In the genomic region with DNA sequence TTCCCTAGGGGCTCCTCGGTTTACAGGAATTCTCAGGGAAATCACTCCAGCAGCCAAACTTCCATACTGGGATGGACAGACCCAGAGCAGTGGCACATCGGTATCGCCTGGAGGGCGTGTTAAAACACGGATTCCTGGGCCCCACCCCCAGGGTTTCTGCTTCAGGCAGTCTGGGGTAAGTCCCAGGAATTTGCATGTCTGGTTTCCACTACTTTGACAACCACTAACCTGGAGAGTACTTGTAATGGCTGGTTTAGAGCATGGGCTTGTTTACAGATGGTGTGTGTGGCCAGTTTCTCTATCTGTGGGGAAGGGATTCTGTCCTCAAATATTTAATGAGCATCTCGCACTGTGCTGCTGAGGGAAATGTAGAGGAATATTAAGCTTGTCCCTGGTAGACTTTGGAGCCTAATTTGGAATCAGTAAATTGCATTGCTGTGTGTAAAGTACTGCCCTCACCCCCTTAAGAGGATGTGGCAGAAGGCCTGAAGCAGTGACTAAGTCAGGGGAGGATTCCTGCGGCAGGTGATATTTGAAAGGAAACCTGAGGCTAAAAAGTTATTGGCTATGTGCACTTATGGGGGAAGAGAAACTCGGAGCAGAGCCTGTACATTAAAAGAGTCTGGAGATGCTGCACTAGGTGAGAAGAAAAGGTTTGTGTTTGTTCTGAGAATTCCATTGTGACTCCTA, we compare ENCODE assay signal across 1 cellular context.
TF ChIP-seq lines count a peak whose summit lies in the region.

No MANE protein-coding gene starts in this region.

TF ChIP-seq in GM12878, 131 proteins besides CTCF, POLR2A, EP300 and RAD21 (continued from another document):
- TF ChIP-seq, protein P1, sequence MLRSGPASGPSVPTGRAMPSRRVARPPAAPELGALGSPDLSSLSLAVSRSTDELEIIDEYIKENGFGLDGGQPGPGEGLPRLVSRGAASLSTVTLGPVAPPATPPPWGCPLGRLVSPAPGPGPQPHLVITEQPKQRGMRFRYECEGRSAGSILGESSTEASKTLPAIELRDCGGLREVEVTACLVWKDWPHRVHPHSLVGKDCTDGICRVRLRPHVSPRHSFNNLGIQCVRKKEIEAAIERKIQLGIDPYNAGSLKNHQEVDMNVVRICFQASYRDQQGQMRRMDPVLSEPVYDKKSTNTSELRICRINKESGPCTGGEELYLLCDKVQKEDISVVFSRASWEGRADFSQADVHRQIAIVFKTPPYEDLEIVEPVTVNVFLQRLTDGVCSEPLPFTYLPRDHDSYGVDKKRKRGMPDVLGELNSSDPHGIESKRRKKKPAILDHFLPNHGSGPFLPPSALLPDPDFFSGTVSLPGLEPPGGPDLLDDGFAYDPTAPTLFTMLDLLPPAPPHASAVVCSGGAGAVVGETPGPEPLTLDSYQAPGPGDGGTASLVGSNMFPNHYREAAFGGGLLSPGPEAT (IDR thresholded peaks at IDR 0.05; ENCODE audit: low read depth): peak; percentile 53; the same call in 1 of the 2 replicates
- TF ChIP-seq ATF7 (IDR thresholded peaks at IDR 0.05; ENCODE audit: low read depth) (no peak), EGR1 (IDR thresholded peaks at IDR 0.05; ENCODE audit: borderline replicate concordance in 1 of 2, low read depth in 2 of 2, low read length in 2 of 2) (no peak), CBX3 (IDR thresholded peaks at IDR 0.05; ENCODE audit: borderline replicate concordance, low read depth) (no peak), PML (IDR thresholded peaks at IDR 0.05; ENCODE audit: low read length) (no peak), NBN (IDR thresholded peaks at IDR 0.05) (no peak), SUPT20H (IDR thresholded peaks at IDR 0.05; ENCODE audit: borderline replicate concordance, control insufficient read depth, low read depth, low read length) (no peak), YBX1 (IDR thresholded peaks at IDR 0.05) (no peak), RELA (IDR thresholded peaks at IDR 0.05; ENCODE audit: borderline replicate concordance, partially characterized antibody) (no peak), POU2F2 (IDR thresholded peaks at IDR 0.05; ENCODE audit: borderline replicate concordance, low read depth, low read length) (peak; percentile 97), TBL1XR1 (IDR thresholded peaks at IDR 0.05; ENCODE audit: low read depth, low read length) (peak; percentile 27; the same call in 1 of the 2 replicates), SIX5 (IDR thresholded peaks at IDR 0.05; ENCODE audit: low read depth, low read length, severe bottlenecking) (no peak), CEBPB (IDR thresholded peaks at IDR 0.05; ENCODE audit: borderline replicate concordance in 1 of 2, low read depth in 2 of 2, low read length in 2 of 2) (no peak), FOXM1 (IDR thresholded peaks at IDR 0.05; ENCODE audit: low read depth, low read length) (no peak), SP1 (IDR thresholded peaks at IDR 0.05; ENCODE audit: low read depth, low read length) (no peak), DPF2 (IDR thresholded peaks at IDR 0.05) (no peak), ZNF24 (IDR thresholded peaks at IDR 0.05) (no peak), SMARCA5 (IDR thresholded peaks at IDR 0.05) (no peak)
- TF ChIP-seq, protein P2, sequence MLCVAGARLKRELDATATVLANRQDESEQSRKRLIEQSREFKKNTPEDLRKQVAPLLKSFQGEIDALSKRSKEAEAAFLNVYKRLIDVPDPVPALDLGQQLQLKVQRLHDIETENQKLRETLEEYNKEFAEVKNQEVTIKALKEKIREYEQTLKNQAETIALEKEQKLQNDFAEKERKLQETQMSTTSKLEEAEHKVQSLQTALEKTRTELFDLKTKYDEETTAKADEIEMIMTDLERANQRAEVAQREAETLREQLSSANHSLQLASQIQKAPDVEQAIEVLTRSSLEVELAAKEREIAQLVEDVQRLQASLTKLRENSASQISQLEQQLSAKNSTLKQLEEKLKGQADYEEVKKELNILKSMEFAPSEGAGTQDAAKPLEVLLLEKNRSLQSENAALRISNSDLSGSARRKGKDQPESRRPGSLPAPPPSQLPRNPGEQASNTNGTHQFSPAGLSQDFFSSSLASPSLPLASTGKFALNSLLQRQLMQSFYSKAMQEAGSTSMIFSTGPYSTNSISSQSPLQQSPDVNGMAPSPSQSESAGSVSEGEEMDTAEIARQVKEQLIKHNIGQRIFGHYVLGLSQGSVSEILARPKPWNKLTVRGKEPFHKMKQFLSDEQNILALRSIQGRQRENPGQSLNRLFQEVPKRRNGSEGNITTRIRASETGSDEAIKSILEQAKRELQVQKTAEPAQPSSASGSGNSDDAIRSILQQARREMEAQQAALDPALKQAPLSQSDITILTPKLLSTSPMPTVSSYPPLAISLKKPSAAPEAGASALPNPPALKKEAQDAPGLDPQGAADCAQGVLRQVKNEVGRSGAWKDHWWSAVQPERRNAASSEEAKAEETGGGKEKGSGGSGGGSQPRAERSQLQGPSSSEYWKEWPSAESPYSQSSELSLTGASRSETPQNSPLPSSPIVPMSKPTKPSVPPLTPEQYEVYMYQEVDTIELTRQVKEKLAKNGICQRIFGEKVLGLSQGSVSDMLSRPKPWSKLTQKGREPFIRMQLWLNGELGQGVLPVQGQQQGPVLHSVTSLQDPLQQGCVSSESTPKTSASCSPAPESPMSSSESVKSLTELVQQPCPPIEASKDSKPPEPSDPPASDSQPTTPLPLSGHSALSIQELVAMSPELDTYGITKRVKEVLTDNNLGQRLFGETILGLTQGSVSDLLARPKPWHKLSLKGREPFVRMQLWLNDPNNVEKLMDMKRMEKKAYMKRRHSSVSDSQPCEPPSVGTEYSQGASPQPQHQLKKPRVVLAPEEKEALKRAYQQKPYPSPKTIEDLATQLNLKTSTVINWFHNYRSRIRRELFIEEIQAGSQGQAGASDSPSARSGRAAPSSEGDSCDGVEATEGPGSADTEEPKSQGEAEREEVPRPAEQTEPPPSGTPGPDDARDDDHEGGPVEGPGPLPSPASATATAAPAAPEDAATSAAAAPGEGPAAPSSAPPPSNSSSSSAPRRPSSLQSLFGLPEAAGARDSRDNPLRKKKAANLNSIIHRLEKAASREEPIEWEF (IDR thresholded peaks at IDR 0.05; ENCODE audit: insufficient replicate concordance, low read depth, low read length): no peak
- TF ChIP-seq, protein P3, sequence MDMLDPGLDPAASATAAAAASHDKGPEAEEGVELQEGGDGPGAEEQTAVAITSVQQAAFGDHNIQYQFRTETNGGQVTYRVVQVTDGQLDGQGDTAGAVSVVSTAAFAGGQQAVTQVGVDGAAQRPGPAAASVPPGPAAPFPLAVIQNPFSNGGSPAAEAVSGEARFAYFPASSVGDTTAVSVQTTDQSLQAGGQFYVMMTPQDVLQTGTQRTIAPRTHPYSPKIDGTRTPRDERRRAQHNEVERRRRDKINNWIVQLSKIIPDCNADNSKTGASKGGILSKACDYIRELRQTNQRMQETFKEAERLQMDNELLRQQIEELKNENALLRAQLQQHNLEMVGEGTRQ (IDR thresholded peaks at IDR 0.05; ENCODE audit: borderline replicate concordance, low read depth, low read length): no peak
- TF ChIP-seq, protein P4, sequence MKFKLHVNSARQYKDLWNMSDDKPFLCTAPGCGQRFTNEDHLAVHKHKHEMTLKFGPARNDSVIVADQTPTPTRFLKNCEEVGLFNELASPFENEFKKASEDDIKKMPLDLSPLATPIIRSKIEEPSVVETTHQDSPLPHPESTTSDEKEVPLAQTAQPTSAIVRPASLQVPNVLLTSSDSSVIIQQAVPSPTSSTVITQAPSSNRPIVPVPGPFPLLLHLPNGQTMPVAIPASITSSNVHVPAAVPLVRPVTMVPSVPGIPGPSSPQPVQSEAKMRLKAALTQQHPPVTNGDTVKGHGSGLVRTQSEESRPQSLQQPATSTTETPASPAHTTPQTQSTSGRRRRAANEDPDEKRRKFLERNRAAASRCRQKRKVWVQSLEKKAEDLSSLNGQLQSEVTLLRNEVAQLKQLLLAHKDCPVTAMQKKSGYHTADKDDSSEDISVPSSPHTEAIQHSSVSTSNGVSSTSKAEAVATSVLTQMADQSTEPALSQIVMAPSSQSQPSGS (IDR thresholded peaks at IDR 0.05; ENCODE audit: low read length): no peak
- TF ChIP-seq, protein P5, sequence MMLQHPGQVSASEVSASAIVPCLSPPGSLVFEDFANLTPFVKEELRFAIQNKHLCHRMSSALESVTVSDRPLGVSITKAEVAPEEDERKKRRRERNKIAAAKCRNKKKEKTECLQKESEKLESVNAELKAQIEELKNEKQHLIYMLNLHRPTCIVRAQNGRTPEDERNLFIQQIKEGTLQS (IDR thresholded peaks at IDR 0.05; ENCODE audit: borderline replicate concordance, extremely low read depth, low read depth, low read length): no peak
- TF ChIP-seq, protein P6, sequence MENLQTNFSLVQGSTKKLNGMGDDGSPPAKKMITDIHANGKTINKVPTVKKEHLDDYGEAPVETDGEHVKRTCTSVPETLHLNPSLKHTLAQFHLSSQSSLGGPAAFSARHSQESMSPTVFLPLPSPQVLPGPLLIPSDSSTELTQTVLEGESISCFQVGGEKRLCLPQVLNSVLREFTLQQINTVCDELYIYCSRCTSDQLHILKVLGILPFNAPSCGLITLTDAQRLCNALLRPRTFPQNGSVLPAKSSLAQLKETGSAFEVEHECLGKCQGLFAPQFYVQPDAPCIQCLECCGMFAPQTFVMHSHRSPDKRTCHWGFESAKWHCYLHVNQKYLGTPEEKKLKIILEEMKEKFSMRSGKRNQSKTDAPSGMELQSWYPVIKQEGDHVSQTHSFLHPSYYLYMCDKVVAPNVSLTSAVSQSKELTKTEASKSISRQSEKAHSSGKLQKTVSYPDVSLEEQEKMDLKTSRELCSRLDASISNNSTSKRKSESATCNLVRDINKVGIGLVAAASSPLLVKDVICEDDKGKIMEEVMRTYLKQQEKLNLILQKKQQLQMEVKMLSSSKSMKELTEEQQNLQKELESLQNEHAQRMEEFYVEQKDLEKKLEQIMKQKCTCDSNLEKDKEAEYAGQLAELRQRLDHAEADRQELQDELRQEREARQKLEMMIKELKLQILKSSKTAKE (IDR thresholded peaks at IDR 0.05; ENCODE audit: low read depth, poor library complexity, severe bottlenecking): peak; percentile 97
